1 cellular context compared by ENCODE assay signal in genomic region chr5:114308017-114308416, GRCh38.
TF ChIP-seq lines count a peak whose summit lies in the region.

No MANE protein-coding gene starts in this region.

TF ChIP-seq in IMR-90, 13 proteins besides CTCF, POLR2A, EP300 and RAD21:
- TF ChIP-seq RCOR1 (IDR thresholded peaks at IDR 0.05; ENCODE audit: insufficient replicate concordance, low read length), result no peak
- no peak for TF ChIP-seq USF2 (IDR thresholded peaks at IDR 0.05; ENCODE audit: low read depth, low read length)
- no peak for TF ChIP-seq MXI1 (IDR thresholded peaks at IDR 0.05; ENCODE audit: borderline replicate concordance, low read depth, low read length)
- TF ChIP-seq MAZ (IDR thresholded peaks at IDR 0.05; ENCODE audit: borderline replicate concordance, low read depth, low read length), result no peak
- no peak for TF ChIP-seq RFX5 (IDR thresholded peaks at IDR 0.05; ENCODE audit: low read depth, low read length)
- no peak for TF ChIP-seq SMC3 (IDR thresholded peaks at IDR 0.05; ENCODE audit: low read depth, low read length)
- TF ChIP-seq NFE2L2 (IDR thresholded peaks at IDR 0.05; ENCODE audit: low read depth, low read length), result no peak
- no peak for TF ChIP-seq BHLHE40 (IDR thresholded peaks at IDR 0.05; ENCODE audit: low read depth, low read length)
- no peak for TF ChIP-seq FOS (IDR thresholded peaks at IDR 0.05; ENCODE audit: low read depth, low read length)
- TF ChIP-seq CEBPB (IDR thresholded peaks at IDR 0.05; ENCODE audit: low read depth, low read length), result no peak
- no peak for TF ChIP-seq CHD1 (IDR thresholded peaks at IDR 0.05; ENCODE audit: low read depth, low read length)
